ENCODE assay signal across 21 cellular contexts in the genomic region with DNA sequence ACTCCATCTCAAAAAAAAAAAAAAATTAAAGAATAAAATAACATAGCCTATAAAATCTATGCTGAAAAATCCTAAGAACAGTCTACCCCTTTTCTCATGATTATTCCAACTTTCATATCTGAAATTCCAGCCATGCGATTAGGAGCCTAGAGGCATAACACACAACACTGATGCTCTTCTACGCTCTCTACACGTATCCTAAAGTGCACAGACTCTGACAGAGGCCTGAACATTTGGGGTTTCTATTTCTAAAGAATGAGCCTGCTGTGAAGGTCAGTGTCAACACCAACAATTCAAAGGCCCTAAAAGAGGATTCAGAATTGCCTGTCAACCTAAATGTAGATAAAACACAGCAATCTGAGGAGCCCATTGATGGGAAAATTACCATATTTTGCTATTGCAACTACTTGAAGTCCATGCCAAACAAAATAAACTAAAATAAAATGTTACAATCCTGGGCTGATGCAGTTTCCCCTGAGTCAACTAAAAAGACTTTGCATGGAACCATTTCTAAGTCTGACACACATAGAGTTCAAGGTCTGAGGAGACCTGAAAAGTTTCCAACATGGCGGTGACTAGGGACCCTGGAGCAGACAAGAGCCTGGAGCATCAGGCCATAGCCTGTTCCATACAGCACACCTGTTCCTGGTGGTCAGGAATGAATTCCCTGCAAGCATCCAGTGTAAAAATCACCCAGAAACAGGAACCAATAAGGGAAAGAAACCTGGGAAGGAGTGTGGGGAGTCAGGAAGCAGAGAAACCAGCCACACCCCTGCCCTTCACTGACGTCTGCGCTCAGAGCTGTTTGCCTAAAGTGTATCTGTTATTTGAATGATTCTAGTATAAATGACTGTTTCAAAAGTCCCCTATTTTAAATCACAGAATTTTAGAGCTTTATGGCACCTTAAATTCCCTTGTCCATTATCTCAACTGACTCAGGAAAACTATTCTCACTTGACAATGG. TPM values are rescaled to one million over a fixed set of nuclear protein-coding genes. Genes with fewer than 3 reads are reported as not detected.
DNase-seq lines count a peak whose midpoint lies in the region; ATAC-seq and TF ChIP-seq lines count a peak whose summit lies in the region.
"Had no signal": no experiment of that assay in that cellular context is flagged by ENCODE, and none has a peak within 500 bp of the region (broad histone marks: within the 10 kb centered on the region; RNA-seq: fewer than 3 reads in every experiment).

No MANE protein-coding gene starts in this region.

- peaks cover 0 to 4% of the 10 kb centered on the region in 2 experiments for H3K36me3 ChIP-seq in SK-N-SH (replicated peaks in 1 of 2; ENCODE audit: control insufficient read depth in 1 of 2, insufficient read depth in 2 of 2, low read length in 1 of 2)
- H3K36me3 ChIP-seq: Peyer's patch had no signal

- H3K9ac ChIP-seq in SK-N-SH = no peak overlapping the region

- no peak for TF ChIP-seq EP300 in SK-N-SH (IDR thresholded peaks at IDR 0.05; ENCODE audit: borderline replicate concordance in 1 of 2, low read depth in 1 of 2, low read length in 1 of 2)

- 93% methylated on average over 6 of the region's 6 CpGs for WGBS in SK-N-SH (ENCODE audit: low lambda C conversion rate)

- no peak for ATAC-seq in SK-N-SH treated with all-trans-retinoic acid at 6 μM for 48 hours
- no peak for ATAC-seq in GM19324 (IDR thresholded peaks at IDR 0.05; ENCODE audit: low FRiP score, unreplicated experiment)
- ATAC-seq in HG03025 (IDR thresholded peaks at IDR 0.05; ENCODE audit: low FRiP score, unreplicated experiment) = no peak
- ATAC-seq in GM19455 (IDR thresholded peaks at IDR 0.05; ENCODE audit: unreplicated experiment) = no peak
- ATAC-seq: esophagus mucosa had no signal

- no peaks in the 10 kb centered on the region for H3K9me3 ChIP-seq in SK-N-SH
- H3K9me3 ChIP-seq: Peyer's patch had no signal

- H3K9me2 ChIP-seq in SK-N-SH = no peaks in the 10 kb centered on the region

- POLR2A ChIA-PET in SK-N-SH (lab: Yijun Ruan, JAX) = no interaction called here

- H4K20me1 ChIP-seq in SK-N-SH (ENCODE audit: insufficient read depth) = peaks cover 14% of the 10 kb centered on the region; the same call in 1 of the 2 replicates

- no peak for TF ChIP-seq CTCF in SK-N-SH (IDR thresholded peaks at IDR 0.05)

- no peak for TF ChIP-seq RAD21 in SK-N-SH (IDR thresholded peaks at IDR 0.05; ENCODE audit: low read length)

- no peaks in the 10 kb centered on the region for H3F3A ChIP-seq in SK-N-SH (replicated peaks; ENCODE audit: insufficient read depth)

- CTCF ChIA-PET in SK-N-SH (lab: Yijun Ruan, JAX) = interaction anchor here (0.9 to 1.4 kb wide), 4 partner anchors 33 to 174 kb away, joined by 3 to 4 read pairs (median 3); no protein-coding TSS in a partner anchor

- peak overlapping the region; percentile 29; the same call in 1 of the 2 replicates for H3K4me2 ChIP-seq in SK-N-SH

- peaks cover 4 to 8% of the 10 kb centered on the region in 2 experiments; a peak in 1 of 4 replicates for H3K4me1 ChIP-seq in SK-N-SH (ENCODE audit: control insufficient read depth in 1 of 2, insufficient read depth in 2 of 2, low read depth in 1 of 2, low read length in 1 of 2)
- H3K4me1 ChIP-seq: Peyer's patch had no signal

- DNase-seq in SK-N-SH (no peak), astrocyte of the hippocampus (ENCODE audit: low read depth, low spot score) (peak; percentile 49), hepatic stellate cell (ENCODE audit: low spot score) (peak; percentile 63), stromal cell of bone marrow (ENCODE audit: low read depth) (peak; percentile 49)
- DNase-seq: activated CD4-positive, alpha-beta T cell treated with anti-CD3 and anti-CD28 coated beads, Interleukin-2, amount 50 U/mL, for 1 hour; activated naive CD4-positive, alpha-beta T cell treated with anti-CD3 and anti-CD28 coated beads for 36 hours; CD4-positive, alpha-beta memory T cell; DND-41; dorsolateral prefrontal cortex; NCI-H1436 treated with DMSO at 0.1 percent for 48 hours; Peyer's patch; small intestine; stimulated activated CD4-positive, alpha-beta T cell treated with anti-CD3 and anti-CD28 coated beads, Interleukin-4, amount 100 ng/mL, for 4 hours; stimulated activated CD8-positive, alpha-beta memory T cell treated with anti-CD3 and anti-CD28 coated beads, Interleukin-4, amount 100 ng/mL, for 48 hours had no signal

- H3K4me3 ChIP-seq in SK-N-SH (ENCODE audit: low read depth in 2 of 2, low read length in 1 of 2) = no peak overlapping the region
- H3K4me3 ChIP-seq: dorsolateral prefrontal cortex, Peyer's patch, SK-N-MC had no signal

- H3K27ac ChIP-seq in SK-N-SH (ENCODE audit: low read depth in 2 of 2, low read length in 1 of 2) = 0 out of 4 replicates have a peak overlapping the region, but pooled peaks of 1 of the 2 experiments have one; percentile 15
- H3K27ac ChIP-seq: 22Rv1, dorsolateral prefrontal cortex, Peyer's patch, SK-N-MC had no signal

- peaks cover 94% of the 10 kb centered on the region for H3K79me2 ChIP-seq in SK-N-SH (ENCODE audit: insufficient read depth)

- H2AFZ ChIP-seq in SK-N-SH (ENCODE audit: low read depth) = no peak overlapping the region

- H3K27me3 ChIP-seq in SK-N-SH (ENCODE audit: insufficient read depth) = no peaks in the 10 kb centered on the region
- H3K27me3 ChIP-seq: dorsolateral prefrontal cortex, Peyer's patch had no signal

TF ChIP-seq in SK-N-SH, 30 proteins besides CTCF, POLR2A, EP300 and RAD21 (continues in another document):
- TF ChIP-seq, protein P1, sequence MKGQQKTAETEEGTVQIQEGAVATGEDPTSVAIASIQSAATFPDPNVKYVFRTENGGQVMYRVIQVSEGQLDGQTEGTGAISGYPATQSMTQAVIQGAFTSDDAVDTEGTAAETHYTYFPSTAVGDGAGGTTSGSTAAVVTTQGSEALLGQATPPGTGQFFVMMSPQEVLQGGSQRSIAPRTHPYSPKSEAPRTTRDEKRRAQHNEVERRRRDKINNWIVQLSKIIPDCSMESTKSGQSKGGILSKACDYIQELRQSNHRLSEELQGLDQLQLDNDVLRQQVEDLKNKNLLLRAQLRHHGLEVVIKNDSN (IDR thresholded peaks at IDR 0.05; ENCODE audit: borderline replicate concordance, low read depth) = no peak
- TF ChIP-seq FOXJ3 (CRISPR knock-in tag; IDR thresholded peaks at IDR 0.05) = no peak
- TF ChIP-seq, protein P2, sequence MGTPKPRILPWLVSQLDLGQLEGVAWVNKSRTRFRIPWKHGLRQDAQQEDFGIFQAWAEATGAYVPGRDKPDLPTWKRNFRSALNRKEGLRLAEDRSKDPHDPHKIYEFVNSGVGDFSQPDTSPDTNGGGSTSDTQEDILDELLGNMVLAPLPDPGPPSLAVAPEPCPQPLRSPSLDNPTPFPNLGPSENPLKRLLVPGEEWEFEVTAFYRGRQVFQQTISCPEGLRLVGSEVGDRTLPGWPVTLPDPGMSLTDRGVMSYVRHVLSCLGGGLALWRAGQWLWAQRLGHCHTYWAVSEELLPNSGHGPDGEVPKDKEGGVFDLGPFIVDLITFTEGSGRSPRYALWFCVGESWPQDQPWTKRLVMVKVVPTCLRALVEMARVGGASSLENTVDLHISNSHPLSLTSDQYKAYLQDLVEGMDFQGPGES (IDR thresholded peaks at IDR 0.05; ENCODE audit: low read depth, low read length) = no peak

TF ChIP-seq in SK-N-SH treated with all-trans-retinoic acid at 6 μM for 48 hours, 23 proteins besides CTCF, POLR2A, EP300 and RAD21:
- TF ChIP-seq, protein P3, sequence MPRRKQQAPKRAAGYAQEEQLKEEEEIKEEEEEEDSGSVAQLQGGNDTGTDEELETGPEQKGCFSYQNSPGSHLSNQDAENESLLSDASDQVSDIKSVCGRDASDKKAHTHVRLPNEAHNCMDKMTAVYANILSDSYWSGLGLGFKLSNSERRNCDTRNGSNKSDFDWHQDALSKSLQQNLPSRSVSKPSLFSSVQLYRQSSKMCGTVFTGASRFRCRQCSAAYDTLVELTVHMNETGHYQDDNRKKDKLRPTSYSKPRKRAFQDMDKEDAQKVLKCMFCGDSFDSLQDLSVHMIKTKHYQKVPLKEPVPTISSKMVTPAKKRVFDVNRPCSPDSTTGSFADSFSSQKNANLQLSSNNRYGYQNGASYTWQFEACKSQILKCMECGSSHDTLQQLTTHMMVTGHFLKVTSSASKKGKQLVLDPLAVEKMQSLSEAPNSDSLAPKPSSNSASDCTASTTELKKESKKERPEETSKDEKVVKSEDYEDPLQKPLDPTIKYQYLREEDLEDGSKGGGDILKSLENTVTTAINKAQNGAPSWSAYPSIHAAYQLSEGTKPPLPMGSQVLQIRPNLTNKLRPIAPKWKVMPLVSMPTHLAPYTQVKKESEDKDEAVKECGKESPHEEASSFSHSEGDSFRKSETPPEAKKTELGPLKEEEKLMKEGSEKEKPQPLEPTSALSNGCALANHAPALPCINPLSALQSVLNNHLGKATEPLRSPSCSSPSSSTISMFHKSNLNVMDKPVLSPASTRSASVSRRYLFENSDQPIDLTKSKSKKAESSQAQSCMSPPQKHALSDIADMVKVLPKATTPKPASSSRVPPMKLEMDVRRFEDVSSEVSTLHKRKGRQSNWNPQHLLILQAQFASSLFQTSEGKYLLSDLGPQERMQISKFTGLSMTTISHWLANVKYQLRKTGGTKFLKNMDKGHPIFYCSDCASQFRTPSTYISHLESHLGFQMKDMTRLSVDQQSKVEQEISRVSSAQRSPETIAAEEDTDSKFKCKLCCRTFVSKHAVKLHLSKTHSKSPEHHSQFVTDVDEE (CRISPR knock-in tag; IDR thresholded peaks at IDR 0.05) = no peak
- TF ChIP-seq ISL1 (CRISPR knock-in tag; IDR thresholded peaks at IDR 0.05) = no peak
- no peak for TF ChIP-seq BACH2 (CRISPR knock-in tag; IDR thresholded peaks at IDR 0.05; ENCODE audit: borderline replicate concordance)

RNA-seq across cellular contexts. Expression of a gene that starts 11.8 kb away (rescaled TPM):
- 22.5 and 23.9 TPM in 2 replicates for polyA plus RNA-seq in SK-N-SH (2012; rRNA removed)
- 13.1 and 17.3 TPM in 2 replicates for polyA plus RNA-seq in SK-N-SH (2012; cell fraction: cytosol; rRNA removed)
- polyA plus RNA-seq in SK-N-SH (2012; cell fraction: nucleus; rRNA removed) = 92.5 and 116 TPM in 2 replicates

RNA-seq across cellular contexts. Expression of a gene that starts 50.2 kb away (rescaled TPM):
- 1.9 and 2.6 TPM in 2 replicates for polyA plus RNA-seq in SK-N-SH (2012; rRNA removed)
- 3.2 and 4.1 TPM in 2 replicates for polyA plus RNA-seq in SK-N-SH (2012; cell fraction: cytosol; rRNA removed)
- 0.86 and 1.3 TPM in 2 replicates for polyA plus RNA-seq in SK-N-SH (2012; cell fraction: nucleus; rRNA removed)
